Comparison of ENCODE assay signal across 8 cellular contexts in the genomic region with DNA sequence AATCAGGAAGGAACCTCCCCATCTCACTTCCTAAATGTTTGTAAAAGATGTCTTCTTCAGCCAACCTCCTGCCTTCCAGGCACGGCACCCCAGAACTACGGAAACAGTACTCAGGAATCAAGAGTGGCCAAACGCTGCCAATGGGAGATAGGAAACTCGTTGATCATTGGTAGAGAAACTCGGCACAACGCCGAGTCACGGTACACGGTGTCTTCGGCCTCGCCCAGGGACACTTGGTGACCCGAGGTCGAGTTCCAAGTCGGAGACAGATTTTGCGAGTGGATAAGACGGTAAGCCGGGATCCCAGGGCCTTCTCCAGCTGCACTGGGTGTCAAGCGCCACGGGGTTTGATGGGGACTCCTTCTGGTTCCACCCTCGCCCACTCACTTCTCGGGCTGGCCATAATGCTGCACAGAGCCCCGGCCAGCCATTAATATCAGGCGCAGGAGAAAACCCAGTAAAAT. TPM values are rescaled to one million over a fixed set of nuclear protein-coding genes. Genes with fewer than 3 reads are reported as not detected.
DNase-seq lines count a peak whose midpoint lies in the region; ATAC-seq and TF ChIP-seq lines count a peak whose summit lies in the region.

No MANE protein-coding gene starts in this region.

- no peaks in the 10 kb centered on the region for H3K36me3 Mint-ChIP-seq in activated CD8-positive, alpha-beta T cell treated with anti-CD3 and anti-CD28 coated beads, Interleukin-2, amount 10 ng/mL, durations not matched to agents 7 days and 5 days (ENCODE audit: low read depth)
- H3K36me3 Mint-ChIP-seq in neural crest cell (ENCODE audit: low read depth), result no peaks in the 10 kb centered on the region

- POLR2A ChIA-PET in activated CD8-positive, alpha-beta T cell treated with anti-CD3 and anti-CD28 coated beads, Interleukin-2, amount 10 ng/mL, durations not matched to agents 7 days and 5 days (lab: Charles Lee), result interaction anchor here (0.8 to 1.4 kb wide), 5 partner anchors 8 to 186 kb away, joined by 3 to 5 read pairs (median 3); no protein-coding TSS in a partner anchor

- CTCF ChIA-PET in activated CD8-positive, alpha-beta T cell treated with anti-CD3 and anti-CD28 coated beads, Interleukin-2, amount 10 ng/mL, durations not matched to agents 7 days and 5 days (lab: Charles Lee), result interaction anchor here (0.7 to 1.0 kb wide), 3 partner anchors 31 to 93 kb away, joined by 3 to 4 read pairs (median 3); no protein-coding TSS in a partner anchor

- peak; percentile 36 for ATAC-seq in HG02943 (IDR thresholded peaks at IDR 0.05; ENCODE audit: low read depth, unreplicated experiment)
- ATAC-seq in activated CD8-positive, alpha-beta T cell treated with anti-CD3 and anti-CD28 coated beads, Interleukin-2, amount 10 ng/mL, durations not matched to agents 7 days and 5 days, result peak; percentile 54

- no peaks in the 10 kb centered on the region for H3K27me3 Mint-ChIP-seq in activated CD8-positive, alpha-beta T cell treated with anti-CD3 and anti-CD28 coated beads, Interleukin-2, amount 10 ng/mL, durations not matched to agents 7 days and 5 days (ENCODE audit: low read depth)
- no peaks in the 10 kb centered on the region for H3K27me3 Mint-ChIP-seq in neural crest cell (ENCODE audit: low read depth)

- H3K9me3 Mint-ChIP-seq in activated CD8-positive, alpha-beta T cell treated with anti-CD3 and anti-CD28 coated beads, Interleukin-2, amount 10 ng/mL, durations not matched to agents 7 days and 5 days (ENCODE audit: insufficient read depth), result no peaks in the 10 kb centered on the region
- no peaks in the 10 kb centered on the region for H3K9me3 Mint-ChIP-seq in neural crest cell

- in situ Hi-C loops in GM13977 (cut with MboI; ENCODE audit: low pct_unique_long_range_greater_than_20kb, low sequenced_read_pairs, unreplicated experiment), result no loop called here

- DNase-seq in AG08396 (ENCODE audit: low spot score), result peak; percentile 55
- DNase-seq in GM13977 (ENCODE audit: low spot score), result peak; percentile 17
- peak; percentile 46 for DNase-seq in NCI-H146 treated with DMSO at 0.1 percent for 48 hours (lab: John Stamatoyannopoulos, UW; ENCODE audit: unreplicated experiment)
- peak; percentile 46 for DNase-seq in activated CD8-positive, alpha-beta T cell treated with anti-CD3 and anti-CD28 coated beads, Interleukin-2, amount 10 ng/mL, durations not matched to agents 7 days and 5 days
- peak; percentile 70 for DNase-seq in foreskin melanocyte
- DNase-seq in neural crest cell (ENCODE audit: low read depth, low spot score), result peak; percentile 9
- no peak for DNase-seq in GM19240 (ENCODE audit: insufficient read length, low spot score)

- H3K27ac Mint-ChIP-seq in activated CD8-positive, alpha-beta T cell treated with anti-CD3 and anti-CD28 coated beads, Interleukin-2, amount 10 ng/mL, durations not matched to agents 7 days and 5 days, result peak overlapping the region; percentile 80
- peak overlapping the region; percentile 93 for H3K27ac Mint-ChIP-seq in neural crest cell (ENCODE audit: unreplicated experiment)

- TF ChIP-seq CTCF in GM13977 (IDR thresholded peaks at IDR 0.05; ENCODE audit: extremely low read depth, insufficient read depth, missing control alignments) (no peak), neural crest cell (conservative IDR thresholded peaks at IDR 0.05) (no peak)

- H3K4me1 Mint-ChIP-seq in activated CD8-positive, alpha-beta T cell treated with anti-CD3 and anti-CD28 coated beads, Interleukin-2, amount 10 ng/mL, durations not matched to agents 7 days and 5 days (ENCODE audit: low read depth), result peaks cover 38% of the 10 kb centered on the region
- H3K4me1 Mint-ChIP-seq in neural crest cell, result peaks cover 40% of the 10 kb centered on the region

- peak overlapping the region; percentile 84 for H3K4me3 Mint-ChIP-seq in activated CD8-positive, alpha-beta T cell treated with anti-CD3 and anti-CD28 coated beads, Interleukin-2, amount 10 ng/mL, durations not matched to agents 7 days and 5 days
- peak overlapping the region; percentile 98 for H3K4me3 Mint-ChIP-seq in neural crest cell

RNA-seq across cellular contexts. Expression of a gene that starts 0.3 kb away (rescaled TPM):
- total RNA-seq in activated CD8-positive, alpha-beta T cell treated with anti-CD3 and anti-CD28 coated beads, Interleukin-2, amount 10 ng/mL, durations not matched to agents 7 days and 5 days, result 1 to 10 TPM; 1.1 to 2.0 TPM
- total RNA-seq in neural crest cell, result 3.4 and 3.5 TPM in 2 replicates

RNA-seq across cellular contexts. Expression of a gene that starts 0.4 kb away (rescaled TPM):
- 10 to 100 TPM; 18.2 to 19.4 TPM for total RNA-seq in activated CD8-positive, alpha-beta T cell treated with anti-CD3 and anti-CD28 coated beads, Interleukin-2, amount 10 ng/mL, durations not matched to agents 7 days and 5 days
- 17.0 and 18.6 TPM in 2 replicates for total RNA-seq in neural crest cell
